Comparison of ENCODE assay signal across 25 cellular contexts in genomic region chr6:17964633-17965032, GRCh38. TPM values are rescaled to one million over a fixed set of nuclear protein-coding genes. Genes with fewer than 3 reads are reported as not detected.
DNase-seq lines count a peak whose midpoint lies in the region; ATAC-seq and TF ChIP-seq lines count a peak whose summit lies in the region.
"Had no signal": no experiment of that assay in that cellular context is flagged by ENCODE, and none has a peak within 500 bp of the region (broad histone marks: within the 10 kb centered on the region; RNA-seq: fewer than 3 reads in every experiment).

No MANE protein-coding gene starts in this region.

- no peaks in the 10 kb centered on the region for H3K9me3 ChIP-seq in gastroesophageal sphincter
- H3K9me3 ChIP-seq in skeletal muscle tissue (ENCODE audit: control insufficient read depth in 3 of 3, low read length in 3 of 3), result no peaks in the 10 kb centered on the region
- H3K9me3 ChIP-seq: spleen had no signal

- TF ChIP-seq CTCF in WTC11 (IDR thresholded peaks at IDR 0.05), result no peak
- TF ChIP-seq CTCF in gastroesophageal sphincter (IDR thresholded peaks at IDR 0.05), result no peak

- CTCF ChIA-PET in WTC11 (lab: Charles Lee), result no interaction called here

- H3K4me3 ChIP-seq in gastroesophageal sphincter, result no peak overlapping the region
- H3K4me3 ChIP-seq in skeletal muscle tissue (ENCODE audit: low read length in 3 of 3), result no peak overlapping the region
- H3K4me3 ChIP-seq: spleen had no signal

- ATAC-seq in WTC11 (no peak), gastroesophageal sphincter (no peak), HG03045 (IDR thresholded peaks at IDR 0.05; ENCODE audit: unreplicated experiment) (no peak)
- ATAC-seq: HCT116; natural killer cell treated with Interleukin-12 subunit alpha and Interleukin-12 subunit beta and Interleukin-15 and Interleukin-18, amount 100 ng/mL, for 72 hours had no signal

- no peak overlapping the region for H3K9ac ChIP-seq in skeletal muscle tissue (ENCODE audit: low read depth in 1 of 3, low read length in 3 of 3)
- H3K9ac ChIP-seq: KMS-11 had no signal

- H3K36me3 ChIP-seq in gastroesophageal sphincter, result no peaks in the 10 kb centered on the region
- H3K36me3 ChIP-seq in skeletal muscle tissue (ENCODE audit: control insufficient read depth in 3 of 3, insufficient read depth in 3 of 3, low read length in 3 of 3), result peaks cover 0 to 3% (median 0%) of the 10 kb centered on the region in 3 donors
- H3K36me3 ChIP-seq: spleen had no signal

- H3K4me3 Mint-ChIP-seq in WTC11, result no peak overlapping the region
- H3K4me3 Mint-ChIP-seq: CD4-positive, alpha-beta T cell; endodermal cell; natural killer cell treated with Interleukin-12 subunit alpha and Interleukin-12 subunit beta and Interleukin-15 and Interleukin-18, amount 100 ng/mL, for 72 hours; T-helper 1 cell treated with Interleukin-12 subunit alpha and Interleukin-12 subunit beta and Interleukin-4 antibody, amounts not matched to agents 30 μg/mL and 1 μg/mL, for 36 hours had no signal

- no peaks in the 10 kb centered on the region for H3K27me3 Mint-ChIP-seq in WTC11 (ENCODE audit: low read depth)

- H3K27ac ChIP-seq in gastroesophageal sphincter (peak overlapping the region; percentile 11 to 80 (median 78)), skeletal muscle tissue (ENCODE audit: low read depth, low read length) (peak overlapping the region; percentile 32)
- H3K27ac ChIP-seq: KMS-11, spleen, VCaP had no signal

- DNase-seq in ELR (ENCODE audit: low read depth) (peak; percentile 25), WTC11 (ENCODE audit: low spot score) (no peak), NCI-H1694 (lab: John Stamatoyannopoulos, UW) (no peak), NCI-H128 (lab: John Stamatoyannopoulos, UW; ENCODE audit: unreplicated experiment) (no peak), HK-2 (ENCODE audit: unreplicated experiment) (no peak)
- DNase-seq: activated CD4-positive, alpha-beta T cell treated with anti-CD3 and anti-CD28 coated beads, Interleukin-2, amount 50 U/mL, for 48 hours; activated naive CD4-positive, alpha-beta T cell; CD4-positive, alpha-beta T cell; endodermal cell; mesendoderm; NCI-H1092 treated with DMSO at 0.1 percent for 48 hours; NCI-H2107; NCI-H510A treated with DMSO at 0.1 percent for 48 hours; SHP77 treated with DMSO at 0.1 percent for 48 hours; spleen; stimulated activated CD4-positive, alpha-beta T cell treated with anti-CD3 and anti-CD28 coated beads, Interleukin-4, amount 100 ng/mL, for 4 hours; substantia nigra had no signal

- no peaks in the 10 kb centered on the region for H3K9me3 Mint-ChIP-seq in WTC11
- H3K9me3 Mint-ChIP-seq: CD4-positive, alpha-beta T cell; endodermal cell; natural killer cell treated with Interleukin-12 subunit alpha and Interleukin-12 subunit beta and Interleukin-15 and Interleukin-18, amount 100 ng/mL, for 72 hours; T-helper 1 cell treated with Interleukin-12 subunit alpha and Interleukin-12 subunit beta and Interleukin-4 antibody, amounts not matched to agents 30 μg/mL and 1 μg/mL, for 36 hours had no signal

- 0 out of 2 replicates have a peak overlapping the region, but pooled peaks have one; percentile 10 for H3K27ac Mint-ChIP-seq in WTC11
- H3K27ac Mint-ChIP-seq: CD4-positive, alpha-beta T cell; endodermal cell; natural killer cell treated with Interleukin-12 subunit alpha and Interleukin-12 subunit beta and Interleukin-15 and Interleukin-18, amount 100 ng/mL, for 72 hours; T-helper 1 cell treated with Interleukin-12 subunit alpha and Interleukin-12 subunit beta and Interleukin-4 antibody, amounts not matched to agents 30 μg/mL and 1 μg/mL, for 36 hours had no signal

- TF ChIP-seq EP300 in gastroesophageal sphincter (IDR thresholded peaks at IDR 0.05), result no peak

- H3K4me1 ChIP-seq in gastroesophageal sphincter, result peaks cover 14 to 88% (median 36%) of the 10 kb centered on the region in 3 donors
- H3K4me1 ChIP-seq in skeletal muscle tissue (ENCODE audit: control insufficient read depth in 3 of 3, insufficient read depth in 3 of 3, low read length in 3 of 3), result peaks cover 29 to 32% (median 29%) of the 10 kb centered on the region in 3 donors

- H3K36me3 Mint-ChIP-seq in WTC11, result no peaks in the 10 kb centered on the region
- H3K36me3 Mint-ChIP-seq: natural killer cell treated with Interleukin-12 subunit alpha and Interleukin-12 subunit beta and Interleukin-15 and Interleukin-18, amount 100 ng/mL, for 72 hours had no signal

- TF ChIP-seq POLR2A in gastroesophageal sphincter (IDR thresholded peaks at IDR 0.05), result no peak

- POLR2A ChIA-PET in WTC11 (lab: Charles Lee), result no interaction called here

- whole genome bisulfite sequencing in gastroesophageal sphincter (ENCODE audit: low coverage in 1 of 2), 2 donors, result 84 to 89% methylated on average over 8 of the region's 8 CpGs

- peaks cover 24% of the 10 kb centered on the region for H3K4me1 Mint-ChIP-seq in WTC11

- no peaks in the 10 kb centered on the region for H3K27me3 ChIP-seq in gastroesophageal sphincter
- H3K27me3 ChIP-seq in skeletal muscle tissue (ENCODE audit: control insufficient read depth in 3 of 3, insufficient read depth in 3 of 3, low read length in 3 of 3), result no peaks in the 10 kb centered on the region
- H3K27me3 ChIP-seq: spleen had no signal

TF ChIP-seq in WTC11, 78 proteins besides CTCF, POLR2A, EP300 and RAD21:
- TF ChIP-seq TP53 (CRISPR knock-in tag; IDR thresholded peaks at IDR 0.05) (no peak), GRHL2 (CRISPR knock-in tag; IDR thresholded peaks at IDR 0.05; ENCODE audit: insufficient replicate concordance, severe bottlenecking) (no peak), OVOL2 (CRISPR knock-in tag; IDR thresholded peaks at IDR 0.05; ENCODE audit: borderline replicate concordance) (no peak), FOXK1 (CRISPR knock-in tag; IDR thresholded peaks at IDR 0.05) (no peak), ZNF317 (CRISPR knock-in tag; IDR thresholded peaks at IDR 0.05; ENCODE audit: borderline replicate concordance, low read depth) (no peak), FOXP4 (CRISPR knock-in tag; IDR thresholded peaks at IDR 0.05) (no peak), GABPB1 (CRISPR knock-in tag; IDR thresholded peaks at IDR 0.05) (no peak), NFATC4 (CRISPR knock-in tag; IDR thresholded peaks at IDR 0.05) (no peak), EMX1 (CRISPR knock-in tag; IDR thresholded peaks at IDR 0.05) (no peak), PRRX2 (CRISPR knock-in tag; IDR thresholded peaks at IDR 0.05) (no peak)

RNA-seq across cellular contexts. Expression of gene KIF13A, which starts 22.8 kb away (rescaled TPM):
- total RNA-seq in WTC11 (2021) (27.8 to 32.7 TPM (median 27.8 TPM) in 3 replicates), gastroesophageal sphincter (10 to 100 TPM; 67.7 to 98.9 (median 84.1) TPM), skeletal muscle tissue (44.9 TPM)
